Comparison of ENCODE assay signal across 23 cellular contexts in the genomic region with DNA sequence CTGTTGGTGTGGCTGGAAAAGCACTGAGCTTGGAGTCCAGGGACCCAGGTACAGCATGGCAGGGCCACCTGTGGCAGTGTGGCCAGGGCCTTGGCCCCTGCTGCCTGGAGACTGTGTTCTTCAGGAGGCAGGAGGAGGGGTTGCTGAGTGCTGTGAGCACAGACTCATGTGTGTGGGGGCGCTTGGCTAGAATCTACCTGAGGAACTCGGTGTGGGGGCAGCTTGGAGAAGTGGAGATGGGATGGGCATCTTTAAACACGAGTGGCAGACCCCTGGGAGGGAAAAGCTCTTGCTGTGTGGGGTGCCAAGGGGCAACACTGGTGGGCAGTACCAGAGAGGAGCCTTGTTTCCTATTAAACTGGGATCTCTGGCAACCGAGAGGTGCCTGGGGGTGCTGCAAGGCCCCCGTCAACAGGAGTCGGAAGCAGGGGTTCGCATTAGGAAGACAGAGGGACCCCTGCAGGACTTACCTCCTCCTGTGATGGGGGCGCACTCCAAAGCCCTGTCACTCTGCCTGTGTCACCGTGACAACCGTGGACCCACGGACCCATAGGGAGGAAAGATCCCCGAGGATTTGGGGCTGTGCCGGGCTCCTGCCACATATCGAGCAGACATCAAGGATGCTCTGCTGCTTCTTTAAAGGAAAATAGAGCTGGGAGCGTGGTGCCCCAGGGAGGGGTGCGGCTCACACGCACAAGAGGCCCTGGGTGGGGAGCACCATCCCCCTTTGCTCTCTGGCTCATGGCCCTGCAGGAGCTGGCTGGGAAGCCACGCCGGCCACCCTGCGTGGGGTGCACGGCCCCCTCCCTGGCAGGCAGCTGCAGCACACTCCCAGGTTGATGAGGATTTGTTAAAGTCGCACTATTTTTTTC.
"Had no signal": no experiment of that assay in that cellular context is flagged by ENCODE, and none has a peak within 500 bp of the region (broad histone marks: within the 10 kb centered on the region; RNA-seq: fewer than 3 reads in every experiment).

No MANE protein-coding gene starts in this region.

- H3K27ac ChIP-seq: adrenal gland, breast epithelium, heart right ventricle, lower lobe of right lung, pancreas, tibial nerve had no signal

- H3K4me3 ChIP-seq: adrenal gland, esophagus muscularis mucosa, gastroesophageal sphincter, heart right ventricle, lower lobe of right lung, pancreas, tibial nerve, uterus had no signal

- H3K9me3 Mint-ChIP-seq: activated naive CD4-positive, alpha-beta T cell treated with anti-CD3 and anti-CD28 coated beads, Interleukin-2, amount 50 U/mL, for 72 hours; dendritic cell treated with granulocyte-macrophage colony-stimulating factor and Interleukin-4, amounts not matched to agents 40 ng/mL and 50 ng/mL, for 4 days; mesothelial cell of epicardium; neural crest cell; T-helper 2 cell treated with Interferon-gamma antibody and Interleukin-4, amounts not matched to agents 5 μg/mL and 100 μg/mL, for 36 hours; WTC11 had no signal

- H3K36me3 Mint-ChIP-seq: activated naive CD4-positive, alpha-beta T cell treated with anti-CD3 and anti-CD28 coated beads, Interleukin-2, amount 50 U/mL, for 72 hours; mesothelial cell of epicardium; WTC11 had no signal

- ATAC-seq: activated CD4-positive, alpha-beta T cell treated with anti-CD3 and anti-CD28 coated beads for 36 hours; activated naive CD4-positive, alpha-beta T cell treated with anti-CD3 and anti-CD28 coated beads, Interleukin-2, amount 50 U/mL, for 72 hours; gastroesophageal sphincter; pancreas; WTC11 had no signal

- H3K36me3 ChIP-seq: adrenal gland, breast epithelium, esophagus muscularis mucosa, gastroesophageal sphincter, heart right ventricle, lower lobe of right lung, pancreas, tibial nerve, uterus had no signal

- H3K4me3 Mint-ChIP-seq: activated CD4-positive, alpha-beta T cell treated with anti-CD3 and anti-CD28 coated beads for 36 hours; dendritic cell treated with granulocyte-macrophage colony-stimulating factor and Interleukin-4, amounts not matched to agents 40 ng/mL and 50 ng/mL, for 4 days; mesothelial cell of epicardium; neural crest cell; T-helper 2 cell treated with Interferon-gamma antibody and Interleukin-4, amounts not matched to agents 5 μg/mL and 100 μg/mL, for 36 hours; WTC11 had no signal

- H3K27ac Mint-ChIP-seq: activated CD4-positive, alpha-beta T cell treated with anti-CD3 and anti-CD28 coated beads for 36 hours; activated naive CD4-positive, alpha-beta T cell treated with anti-CD3 and anti-CD28 coated beads, Interleukin-2, amount 50 U/mL, for 72 hours; dendritic cell treated with granulocyte-macrophage colony-stimulating factor and Interleukin-4, amounts not matched to agents 40 ng/mL and 50 ng/mL, for 4 days; T-helper 2 cell treated with Interferon-gamma antibody and Interleukin-4, amounts not matched to agents 5 μg/mL and 100 μg/mL, for 36 hours; WTC11 had no signal

- H3K4me1 ChIP-seq: adrenal gland, breast epithelium, heart right ventricle, lower lobe of right lung, pancreas had no signal

- H3K27me3 ChIP-seq: adrenal gland, breast epithelium, pancreas, uterus had no signal

- DNase-seq: activated CD4-positive, alpha-beta T cell treated with anti-CD3 and anti-CD28 coated beads for 36 hours; activated CD4-positive, alpha-beta T cell treated with anti-CD3 and anti-CD28 coated beads, Interleukin-2, amount 50 U/mL, for 48 hours; effector CD8-positive, alpha-beta T cell; heart right ventricle; lower lobe of right lung; pancreas; stimulated activated CD4-positive, alpha-beta T cell treated with anti-CD3 and anti-CD28 coated beads, Interleukin-12 subunit alpha, Interleukin-12 subunit beta, amount 100 ng/mL, for 4 hours; stimulated activated CD4-positive, alpha-beta T cell treated with anti-CD3 and anti-CD28 coated beads, Interleukin-1b, Interleukin-23, amount 100 ng/mL, for 48 hours; stimulated activated CD8-positive, alpha-beta memory T cell treated with anti-CD3 and anti-CD28 coated beads, Interleukin-4, amount 100 ng/mL, for 48 hours; stimulated activated naive CD4-positive, alpha-beta T cell treated with Interleukin-2 at 50 U/mL for 16 hours; substantia nigra had no signal

- H3K9me3 ChIP-seq: adrenal gland, breast epithelium, esophagus muscularis mucosa, gastroesophageal sphincter, heart right ventricle, lower lobe of right lung, pancreas, tibial nerve, uterus had no signal

- H3K4me1 Mint-ChIP-seq: activated CD4-positive, alpha-beta T cell treated with anti-CD3 and anti-CD28 coated beads for 36 hours; WTC11 had no signal
